20 cellular contexts compared by ENCODE assay signal in genomic region chr14:36701144-36701543, GRCh38. TPM values are rescaled to one million over a fixed set of nuclear protein-coding genes. Genes with fewer than 3 reads are reported as not detected.
"Had no signal": no experiment of that assay in that cellular context is flagged by ENCODE, and none has a peak within 500 bp of the region (broad histone marks: within the 10 kb centered on the region; RNA-seq: fewer than 3 reads in every experiment).

No MANE protein-coding gene starts in this region.

- H3K4me1 ChIP-seq: Peyer's patch, SJCRH30 had no signal

- DNase-seq: Kasumi-1, KBM-7, MV-4-11, NCI-H1048, NCI-H1105, NCI-H1694 treated with DMSO at 0.1 percent for 48 hours, NCI-H1930, NCI-H2107, NCI-H2227 treated with DMSO at 0.1 percent for 48 hours, NCI-H446, NCI-H510A, NCI-H524 treated with DMSO at 0.1 percent for 48 hours, PC-9, Peyer's patch, SHP77 treated with DMSO at 0.1 percent for 48 hours, SJCRH30, T-helper 1 cell had no signal

- H2AFZ ChIP-seq: PC-9 had no signal

- H3K27ac ChIP-seq: PC-9, Peyer's patch, SJCRH30 had no signal

- H3K27me3 ChIP-seq: Peyer's patch, SJCRH30 had no signal

- H3K36me3 ChIP-seq: Peyer's patch, SJCRH30 had no signal

- H3K4me3 ChIP-seq: PC-9, Peyer's patch, SJCRH30 had no signal

- H3K9me3 ChIP-seq: Peyer's patch, SJCRH30 had no signal

- ATAC-seq: Right ventricle myocardium inferior, SK-N-SH treated with all-trans-retinoic acid at 6 μM for 48 hours had no signal

- H3K4me2 ChIP-seq: PC-9 had no signal

RNA-seq across cellular contexts. Expression of gene PAX9, which starts 39.5 kb away (rescaled TPM):
- total RNA-seq: Peyer's patch, Right ventricle myocardium inferior, RPMI7951, SJCRH30 had no signal
